19 cellular contexts compared by ENCODE assay signal in the genomic region with DNA sequence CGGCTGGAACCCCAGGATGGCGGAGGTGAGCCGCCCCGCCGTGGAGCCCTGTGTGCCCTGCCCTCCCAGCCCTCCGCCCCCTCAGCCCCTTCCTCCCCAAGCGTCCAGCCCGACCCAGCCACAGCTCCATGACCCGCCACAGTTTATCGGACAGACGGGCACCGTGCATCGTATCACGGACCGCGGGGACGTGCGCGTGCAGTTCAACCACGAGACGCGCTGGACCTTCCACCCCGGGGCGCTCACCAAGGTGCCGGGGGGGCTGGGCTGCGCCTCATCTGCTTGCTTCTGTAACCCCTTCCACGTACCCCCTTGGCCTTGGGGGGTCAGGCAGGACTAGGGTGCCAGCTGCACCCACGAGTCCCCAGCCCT. TPM values are rescaled to one million over a fixed set of nuclear protein-coding genes. Genes with fewer than 3 reads are reported as not detected.
DNase-seq lines count a peak whose midpoint lies in the region; ATAC-seq and TF ChIP-seq lines count a peak whose summit lies in the region.
"Had no signal": no experiment of that assay in that cellular context is flagged by ENCODE, and none has a peak within 500 bp of the region (broad histone marks: within the 10 kb centered on the region; RNA-seq: fewer than 3 reads in every experiment).

No MANE protein-coding gene starts in this region.

- no peak overlapping the region for H4K8ac ChIP-seq in neuronal stem cell (ENCODE audit: low read depth, low read length)

- H2BK5ac ChIP-seq in neuronal stem cell (ENCODE audit: low read length), result peak overlapping the region; percentile 22

- no peak overlapping the region for H2BK120ac ChIP-seq in neuronal stem cell (ENCODE audit: low read depth, low read length)

- TF ChIP-seq CTCF in heart left ventricle (IDR thresholded peaks at IDR 0.05) (no peak), right atrium auricular region (IDR thresholded peaks at IDR 0.05) (no peak), chondrocyte (IDR thresholded peaks at IDR 0.05) (no peak), upper lobe of right lung (IDR thresholded peaks at IDR 0.05) (no peak), gastroesophageal sphincter (IDR thresholded peaks at IDR 0.05) (no peak)
- TF ChIP-seq CTCF in CD4-positive, alpha-beta T cell (IDR thresholded peaks at IDR 0.05), result no peak

- no peak overlapping the region for H3K4me3 Mint-ChIP-seq in chondrocyte (ENCODE audit: unreplicated experiment)
- no peak overlapping the region for H3K4me3 Mint-ChIP-seq in CD4-positive, alpha-beta T cell

- H3K79me1 ChIP-seq in neuronal stem cell (ENCODE audit: low read depth, low read length), result peaks cover 3% of the 10 kb centered on the region

- H3K4me1 ChIP-seq in heart left ventricle, result peaks cover 2 to 41% (median 16%) of the 10 kb centered on the region in 12 donors
- H3K4me1 ChIP-seq in right atrium auricular region, result peaks cover 0 to 33% of the 10 kb centered on the region in 2 donors
- H3K4me1 ChIP-seq in neuronal stem cell (ENCODE audit: control insufficient read depth in 2 of 2, insufficient read depth in 1 of 2, low read depth in 1 of 2, low read length in 2 of 2), result no peaks in the 10 kb centered on the region
- H3K4me1 ChIP-seq in upper lobe of right lung, result no peaks in the 10 kb centered on the region
- H3K4me1 ChIP-seq in gastroesophageal sphincter, result peaks cover 0 to 30% (median 2%) of the 10 kb centered on the region in 3 donors
- H3K4me1 ChIP-seq: A549, Caco-2 had no signal

- H3K9me3 ChIP-seq in heart left ventricle (no peaks in the 10 kb centered on the region), right atrium auricular region (no peaks in the 10 kb centered on the region), neuronal stem cell (replicated peaks in 1 of 2; ENCODE audit: control insufficient read depth in 2 of 2, insufficient read depth in 1 of 2, low read depth in 1 of 2, low read length in 2 of 2) (no peaks in the 10 kb centered on the region), upper lobe of right lung (no peaks in the 10 kb centered on the region), gastroesophageal sphincter (no peaks in the 10 kb centered on the region)
- H3K9me3 ChIP-seq in CD4-positive, alpha-beta T cell (ENCODE audit: control insufficient read depth, low read length), result no peaks in the 10 kb centered on the region
- H3K9me3 ChIP-seq: A549, Caco-2 had no signal

- H3K9me3 Mint-ChIP-seq in chondrocyte (ENCODE audit: low read depth), result no peaks in the 10 kb centered on the region
- H3K9me3 Mint-ChIP-seq in CD4-positive, alpha-beta T cell, result no peaks in the 10 kb centered on the region

- intact Hi-C loops in heart left ventricle (cut with DNase I), result no loop called here
- intact Hi-C loops in upper lobe of right lung (cut with DNase I), result no loop called here
- intact Hi-C loops in CD4-positive, alpha-beta T cell (cut with DNase I, micrococcal nuclease), result no loop called here

- H3K27ac Mint-ChIP-seq in chondrocyte (ENCODE audit: unreplicated experiment), result no peak overlapping the region
- H3K27ac Mint-ChIP-seq in CD4-positive, alpha-beta T cell, result no peak overlapping the region

- TF ChIP-seq POLR2A in heart left ventricle (IDR thresholded peaks at IDR 0.05) (no peak), gastroesophageal sphincter (IDR thresholded peaks at IDR 0.05) (no peak)

- H3K27ac ChIP-seq in heart left ventricle (peak overlapping the region in 8 of 12 donors; percentile 9 to 78 (median 66)), right atrium auricular region (no peak overlapping the region), neuronal stem cell (replicated peaks; ENCODE audit: low read length) (no peak overlapping the region), upper lobe of right lung (no peak overlapping the region), gastroesophageal sphincter (no peak overlapping the region)
- H3K27ac ChIP-seq in CD4-positive, alpha-beta T cell (ENCODE audit: low read depth, low read length), result no peak overlapping the region
- H3K27ac ChIP-seq: A549, SK-N-MC had no signal

- H4K91ac ChIP-seq in neuronal stem cell (ENCODE audit: low read depth, low read length, poor library complexity), result no peak overlapping the region

- CTCF ChIA-PET in CD4-positive, alpha-beta T cell (lab: Charles Lee), result no interaction called here

- no peak overlapping the region for H3K18ac ChIP-seq in neuronal stem cell (ENCODE audit: low read length)

- peaks cover 2% of the 10 kb centered on the region for H3K4me1 Mint-ChIP-seq in chondrocyte (ENCODE audit: low read depth)
- H3K4me1 Mint-ChIP-seq in CD4-positive, alpha-beta T cell (ENCODE audit: low read depth), result peaks cover 8% of the 10 kb centered on the region

- H3K27me3 ChIP-seq in heart left ventricle (peaks cover 0 to 11% (median 0%) of the 10 kb centered on the region in 9 donors), right atrium auricular region (no peaks in the 10 kb centered on the region), neuronal stem cell (ENCODE audit: control insufficient read depth in 3 of 3, insufficient read depth in 3 of 3, low read depth in 1 of 3, low read length in 3 of 3) (peaks cover 0 to 20% (median 4%) of the 10 kb centered on the region in 3 experiments), upper lobe of right lung (no peaks in the 10 kb centered on the region), gastroesophageal sphincter (peaks cover 21% of the 10 kb centered on the region)
- no peaks in the 10 kb centered on the region for H3K27me3 ChIP-seq in CD4-positive, alpha-beta T cell (ENCODE audit: control insufficient read depth, insufficient read depth, low read length)

- H3K4ac ChIP-seq in neuronal stem cell (ENCODE audit: low read length), result no peak overlapping the region

- ATAC-seq in heart left ventricle, result peak in 1 of 4 donors; percentile 0
- ATAC-seq in upper lobe of right lung, result no peak
- ATAC-seq in activated CD4-positive, CD25-positive, alpha-beta regulatory T cell treated with anti-CD3 and anti-CD28 coated beads, Interleukin-2, amount 50 U/mL, for 24 hours, result no peak
- ATAC-seq in CD4-positive, alpha-beta T cell (ENCODE audit: poor library complexity), result no peak
- ATAC-seq in gastroesophageal sphincter, result no peak
- ATAC-seq: A549, GM12878 had no signal

- H2BK15ac ChIP-seq in neuronal stem cell (ENCODE audit: low read length), result no peak overlapping the region

- H3K4me3 ChIP-seq in heart left ventricle (peak overlapping the region in 7 of 12 donors; percentile 7 to 39 (median 28)), right atrium auricular region (no peak overlapping the region), neuronal stem cell (ENCODE audit: low read length in 2 of 2) (no peak overlapping the region), upper lobe of right lung (no peak overlapping the region), gastroesophageal sphincter (no peak overlapping the region)
- H3K4me3 ChIP-seq: A549, GM12878, SK-N-MC had no signal

- H3K9ac ChIP-seq in neuronal stem cell (ENCODE audit: low read depth, low read length, poor library complexity), result no peak overlapping the region

- no peak overlapping the region for H2AFZ ChIP-seq in neuronal stem cell (ENCODE audit: low read length)

- H3K23ac ChIP-seq in neuronal stem cell (ENCODE audit: low read depth, low read length, poor library complexity), result peak overlapping the region; percentile 5

- 41 to 77% (median 54%) methylated on average over 8 to 28 of the region's 28 CpGs for WGBS in heart left ventricle, 4 donors
- WGBS in neuronal stem cell (ENCODE audit: extremely low coverage in 2 of 2, insufficient read length in 2 of 2, insufficient replicate concordance in 1 of 2), 2 donors, result no CpG with 5 or more reads among the region's 28 CpGs
- no CpG with 5 or more reads among the region's 28 CpGs for WGBS in gastroesophageal sphincter (ENCODE audit: low coverage in 1 of 2), 2 donors

- POLR2A ChIA-PET in CD4-positive, alpha-beta T cell (lab: Charles Lee), result interaction anchor here (3.1 kb wide), 1 partner anchor 10 kb away, joined by 12 read pairs; a partner anchor contains a TSS

- no peaks in the 10 kb centered on the region for H3K36me3 Mint-ChIP-seq in chondrocyte (ENCODE audit: low read depth)
- H3K36me3 Mint-ChIP-seq in CD4-positive, alpha-beta T cell (ENCODE audit: low read depth), result peaks cover 3% of the 10 kb centered on the region

- H3K14ac ChIP-seq in neuronal stem cell (ENCODE audit: low read length), result no peak overlapping the region

- no peak overlapping the region for H2BK12ac ChIP-seq in neuronal stem cell (ENCODE audit: low read length)

- H3K4me2 ChIP-seq in neuronal stem cell (ENCODE audit: insufficient read depth, low read length, poor library complexity, severe bottlenecking), result no peak overlapping the region
- H3K4me2 ChIP-seq: A549 had no signal

- no peaks in the 10 kb centered on the region for H3K27me3 Mint-ChIP-seq in chondrocyte (ENCODE audit: low read depth)
- H3K27me3 Mint-ChIP-seq in CD4-positive, alpha-beta T cell, result peaks cover 4% of the 10 kb centered on the region

- no peak for TF ChIP-seq EP300 in gastroesophageal sphincter (IDR thresholded peaks at IDR 0.05)

- peak overlapping the region; percentile 61 for H2AK5ac ChIP-seq in neuronal stem cell (ENCODE audit: low read depth, low read length)

- DNase-seq in heart left ventricle, result peak in 1 of 5 donors; percentile 54
- no peak for DNase-seq in right atrium auricular region (ENCODE audit: low spot score)
- peak; percentile 92 for DNase-seq in chondrocyte (ENCODE audit: low spot score)
- DNase-seq in neuronal stem cell (ENCODE audit: low spot score), result no peak
- DNase-seq in upper lobe of right lung, result peak; percentile 64
- no peak for DNase-seq in CD4-positive, alpha-beta T cell
- DNase-seq: Caco-2, DMS 273 treated with DMSO at 0.1 percent for 48 hours, DND-41, KG1, NCI-H1092 treated with DMSO at 0.1 percent for 48 hours, NCI-H524 treated with DMSO at 0.1 percent for 48 hours, OCI-M1, SHP77 treated with DMSO at 0.1 percent for 48 hours had no signal

- H3K36me3 ChIP-seq in heart left ventricle, result peaks cover 0 to 42% (median 12%) of the 10 kb centered on the region in 9 donors
- peaks cover 13% of the 10 kb centered on the region for H3K36me3 ChIP-seq in right atrium auricular region
- peaks cover 0 to 4% of the 10 kb centered on the region in 2 donors for H3K36me3 ChIP-seq in neuronal stem cell (replicated peaks in 1 of 2; ENCODE audit: control insufficient read depth in 2 of 2, insufficient read depth in 2 of 2, low read length in 2 of 2)
- peaks cover 7% of the 10 kb centered on the region for H3K36me3 ChIP-seq in upper lobe of right lung
- H3K36me3 ChIP-seq in gastroesophageal sphincter, result peaks cover 0 to 68% of the 10 kb centered on the region in 2 donors

RNA-seq across cellular contexts. Expression of a gene that starts 6.6 kb away (rescaled TPM):
- total RNA-seq in heart left ventricle, result 100 to 1,000 TPM in 1 of 9 donors, 10 to 100 TPM in 8; 35.4 to 128 (median 59.0) TPM
- polyA plus RNA-seq in heart left ventricle, result 10 to 100 TPM; 10.4 to 85.9 TPM
- total RNA-seq in right atrium auricular region, result 10 to 100 TPM; 17.5 to 26.9 TPM
- 18.3 to 71.4 TPM (median 68.7 TPM) in 3 replicates for total RNA-seq in chondrocyte
- 11.0 TPM for polyA plus RNA-seq in neuronal stem cell (2013, experiment 1 of 2)
- 10.6 TPM for polyA plus RNA-seq in neuronal stem cell (2013, experiment 2 of 2)
- total RNA-seq in upper lobe of right lung, result 40.3 TPM
- 1 to 10 TPM; 3.0 to 3.7 TPM for total RNA-seq in CD4-positive, alpha-beta T cell
- 10 to 100 TPM in 2 of 4 donors, 1 to 10 TPM in 2; 5.5 to 27.2 (median 9.4) TPM for total RNA-seq in gastroesophageal sphincter

RNA-seq across cellular contexts. Expression of a gene that starts 10.1 kb away (rescaled TPM):
- total RNA-seq in heart left ventricle, result 100 to 1,000 TPM in 1 of 9 donors, 10 to 100 TPM in 8; 59.2 to 114 (median 76.3) TPM
- 100 to 1,000 TPM in 1 of 2 donors, 10 to 100 TPM in 1; 40.7 to 121 TPM for polyA plus RNA-seq in heart left ventricle
- total RNA-seq in right atrium auricular region, result 10 to 100 TPM; 42.4 to 45.6 TPM
- total RNA-seq in chondrocyte, result 73.8 to 86.7 TPM (median 76.4 TPM) in 3 replicates
- 60.6 TPM for polyA plus RNA-seq in neuronal stem cell (2013, experiment 1 of 2)
- 58.5 TPM for polyA plus RNA-seq in neuronal stem cell (2013, experiment 2 of 2)
- 88.7 TPM for total RNA-seq in upper lobe of right lung
- total RNA-seq in CD4-positive, alpha-beta T cell, result 10 to 100 TPM; 58.3 to 59.4 TPM
- 10 to 100 TPM; 51.4 to 85.3 (median 69.3) TPM for total RNA-seq in gastroesophageal sphincter

RNA-seq across cellular contexts. Expression of a gene that starts 25.5 kb away (rescaled TPM):
- total RNA-seq in heart left ventricle (1 to 10 TPM; 1.9 to 6.7 (median 3.6) TPM), right atrium auricular region (1 to 10 TPM; 2.5 to 2.7 TPM), chondrocyte (23.3 to 32.6 TPM (median 24.8 TPM) in 3 replicates), upper lobe of right lung (7.4 TPM), gastroesophageal sphincter (under 1 TPM in 2 of 4 donors, not detected in 2; 0.54 TPM)
- polyA plus RNA-seq in heart left ventricle, result 1 to 10 TPM; 1.1 to 4.6 TPM
- 12.4 TPM for polyA plus RNA-seq in neuronal stem cell (2013, experiment 1 of 2)
- 11.8 TPM for polyA plus RNA-seq in neuronal stem cell (2013, experiment 2 of 2)
- 1 to 10 TPM; 1.0 to 1.3 TPM for total RNA-seq in CD4-positive, alpha-beta T cell

RNA-seq across cellular contexts. Expression of a gene that starts 33.4 kb away (rescaled TPM):
- total RNA-seq in heart left ventricle (10 to 100 TPM; 20.4 to 30.9 (median 24.5) TPM), right atrium auricular region (10 to 100 TPM; 16.2 to 19.7 TPM), chondrocyte (21.1 to 24.2 TPM (median 21.8 TPM) in 3 replicates), upper lobe of right lung (24.8 TPM), gastroesophageal sphincter (10 to 100 TPM; 19.2 to 59.3 (median 25.4) TPM)
- polyA plus RNA-seq in heart left ventricle, result 10 to 100 TPM; 34.9 to 39.4 TPM
- polyA plus RNA-seq in neuronal stem cell (2013, experiment 1 of 2), result 40.1 TPM
- 41.3 TPM for polyA plus RNA-seq in neuronal stem cell (2013, experiment 2 of 2)
- total RNA-seq in CD4-positive, alpha-beta T cell, result 10 to 100 TPM; 49.8 to 52.0 TPM

RNA-seq across cellular contexts. Expression of a gene that starts 50.7 kb away (rescaled TPM):
- 100 to 1,000 TPM in 5 of 9 donors, 10 to 100 TPM in 4; 76.3 to 160 (median 106) TPM for total RNA-seq in heart left ventricle
- polyA plus RNA-seq in heart left ventricle, result 100 to 1,000 TPM; 113 to 138 TPM
- total RNA-seq in right atrium auricular region, result 100 to 1,000 TPM in 1 of 2 donors, 10 to 100 TPM in 1; 98.3 to 121 TPM
- 99.7 to 129 TPM (median 100 TPM) in 3 replicates for total RNA-seq in chondrocyte
- polyA plus RNA-seq in neuronal stem cell (2013, experiment 1 of 2), result 147 TPM
- 144 TPM for polyA plus RNA-seq in neuronal stem cell (2013, experiment 2 of 2)
- total RNA-seq in upper lobe of right lung, result 125 TPM
- total RNA-seq in CD4-positive, alpha-beta T cell, result 100 to 1,000 TPM in 1 of 2 experiments, 10 to 100 TPM in 1; 95.4 to 101 TPM
- 100 to 1,000 TPM in 2 of 4 donors, 10 to 100 TPM in 2; 90.5 to 109 (median 98.9) TPM for total RNA-seq in gastroesophageal sphincter

Comparison
In these comparisons a context has a peak if more than half of its experiments do, and no peak if none do; other contexts are left out.
1. H3K27ac ChIP-seq: peak in heart left ventricle (8 of 12); none in right atrium auricular region (0 of 2), neuronal stem cell (single experiment), upper lobe of right lung (single experiment), CD4-positive, alpha-beta T cell (single experiment) and gastroesophageal sphincter (0 of 4).
2. H3K4me3 ChIP-seq: peak in heart left ventricle (7 of 12); none in right atrium auricular region (0 of 2), neuronal stem cell (0 of 2), upper lobe of right lung (single experiment) and gastroesophageal sphincter (0 of 2).
3. DNase-seq: peak in chondrocyte (single experiment) and upper lobe of right lung (single experiment); none in right atrium auricular region (single experiment), neuronal stem cell (single experiment) and CD4-positive, alpha-beta T cell (0 of 10).